Comparison of ENCODE assay signal across 17 cellular contexts in the genomic region with DNA sequence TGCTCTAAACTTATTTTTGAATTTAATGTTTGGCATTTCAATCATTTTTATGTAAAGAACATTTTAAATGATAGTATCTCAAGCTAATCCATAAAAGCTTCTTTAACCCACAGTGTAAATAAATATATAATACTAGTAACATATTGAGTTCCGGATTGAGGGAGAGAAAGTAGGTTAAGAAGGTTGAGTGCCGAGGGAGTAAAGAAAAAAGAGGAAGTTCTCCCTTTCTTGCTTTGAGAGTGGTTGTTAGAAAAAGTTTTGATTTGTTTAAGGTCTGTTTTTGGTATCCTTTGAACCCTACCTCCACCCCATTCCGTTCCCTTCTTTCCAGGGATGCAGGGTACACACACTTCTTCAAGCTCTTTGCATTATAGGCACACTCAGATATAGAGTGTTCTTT.
DNase-seq lines count a peak whose midpoint lies in the region; ATAC-seq and TF ChIP-seq lines count a peak whose summit lies in the region.
"Had no signal": no experiment of that assay in that cellular context is flagged by ENCODE, and none has a peak within 500 bp of the region (broad histone marks: within the 10 kb centered on the region; RNA-seq: fewer than 3 reads in every experiment).

No MANE protein-coding gene starts in this region.

- ATAC-seq in HG03095 (IDR thresholded peaks at IDR 0.05; ENCODE audit: unreplicated experiment), result no peak

- no peak for TF ChIP-seq CTCF in OCI-LY3 (IDR thresholded peaks at IDR 0.05; ENCODE audit: low read depth, low read length)

- H3K27me3 ChIP-seq in Karpas-422 (ENCODE audit: low read length) (no peaks in the 10 kb centered on the region), OCI-LY3 (ENCODE audit: low read depth, low read length) (no peaks in the 10 kb centered on the region), MG63 (no peaks in the 10 kb centered on the region)

- peaks cover 13% of the 10 kb centered on the region for H3K4me1 ChIP-seq in Karpas-422 (ENCODE audit: low read length)
- H3K4me1 ChIP-seq in OCI-LY3 (ENCODE audit: low read length), result peaks cover 9% of the 10 kb centered on the region

- H3K36me3 ChIP-seq in Karpas-422 (ENCODE audit: insufficient read depth, low read length) (peaks cover 17% of the 10 kb centered on the region; the same call in 1 of the 2 replicates), OCI-LY3 (replicated peaks; ENCODE audit: low read depth, low read length) (peaks cover 6% of the 10 kb centered on the region), MG63 (no peaks in the 10 kb centered on the region; the same call in 1 of the 2 replicates)

- H3K9me3 ChIP-seq in Karpas-422 (ENCODE audit: low read length) (no peaks in the 10 kb centered on the region), OCI-LY3 (ENCODE audit: insufficient read depth, low read length) (no peaks in the 10 kb centered on the region), MG63 (no peaks in the 10 kb centered on the region)
- H3K9me3 ChIP-seq: SK-N-SH had no signal

- H3K4me3 ChIP-seq in Karpas-422 (ENCODE audit: low read length) (no peak overlapping the region), OCI-LY3 (ENCODE audit: low read length) (no peak overlapping the region), MG63 (no peak overlapping the region)

- H3K4me2 ChIP-seq in Karpas-422 (ENCODE audit: low read depth, low read length, poor library complexity, severe bottlenecking) (peak overlapping the region; percentile 12), OCI-LY3 (ENCODE audit: low read length) (peak overlapping the region; percentile 40)
- H3K4me2 ChIP-seq: SK-N-SH had no signal

- no peaks in the 10 kb centered on the region for H3K9me2 ChIP-seq in Karpas-422 (replicated peaks; ENCODE audit: insufficient read depth, low read length)
- H3K9me2 ChIP-seq: SK-N-SH had no signal

- no peak overlapping the region for H3K9ac ChIP-seq in Karpas-422 (ENCODE audit: low read length)
- H3K9ac ChIP-seq in OCI-LY3 (ENCODE audit: low read length), result no peak overlapping the region
- H3K9ac ChIP-seq: SK-N-SH had no signal

- peak; percentile 28 for DNase-seq in NOMO-1 treated with DMSO at 0.1 percent for 48 hours (lab: John Stamatoyannopoulos, UW; ENCODE audit: unreplicated experiment)
- no peak for DNase-seq in NOMO-1 treated with dmso at 0.1 percent for 144 hours (lab: John Stamatoyannopoulos, UW; ENCODE audit: unreplicated experiment)
- peak; percentile 55 for DNase-seq in Karpas-422
- peak; percentile 11 for DNase-seq in germinal center (ENCODE audit: low spot score)
- no peak for DNase-seq in MG63
- DNase-seq in NCI-H1105 treated with DMSO at 0.1 percent for 48 hours (lab: John Stamatoyannopoulos, UW), result no peak
- DNase-seq: 8988T, DMS79 treated with DMSO at 0.1 percent for 48 hours, KG1, NCI-H1417, NCI-H187, NCI-H226, NCI-H524, Right ventricle myocardium superior, SK-N-SH had no signal

- peak overlapping the region; percentile 3; the same call in 1 of the 2 replicates for H2AFZ ChIP-seq in Karpas-422 (ENCODE audit: low read length)
- no peak overlapping the region for H2AFZ ChIP-seq in OCI-LY3 (ENCODE audit: low read depth, low read length)

- no peaks in the 10 kb centered on the region for H4K20me1 ChIP-seq in Karpas-422 (ENCODE audit: insufficient read depth, low read depth, low read length)
- no peaks in the 10 kb centered on the region for H4K20me1 ChIP-seq in OCI-LY3 (ENCODE audit: insufficient read depth, low read length)

- no peak overlapping the region for H3K27ac ChIP-seq in Karpas-422 (ENCODE audit: low read length)
- H3K27ac ChIP-seq in OCI-LY3 (ENCODE audit: low read length), result no peak overlapping the region

- no peaks in the 10 kb centered on the region for H3K79me2 ChIP-seq in Karpas-422 (ENCODE audit: low read length)
- no peaks in the 10 kb centered on the region for H3K79me2 ChIP-seq in OCI-LY3 (ENCODE audit: low read length)

Comparison
In these comparisons a context has a peak if more than half of its experiments do, and no peak if none do; other contexts are left out.
1. DNase-seq: peak in NOMO-1 treated with DMSO at 0.1 percent for 48 hours (single experiment), Karpas-422 (single experiment) and germinal center (single experiment); none in NOMO-1 treated with dmso at 0.1 percent for 144 hours (single experiment), MG63 (single experiment) and NCI-H1105 treated with DMSO at 0.1 percent for 48 hours (single experiment).